In the genomic region with DNA sequence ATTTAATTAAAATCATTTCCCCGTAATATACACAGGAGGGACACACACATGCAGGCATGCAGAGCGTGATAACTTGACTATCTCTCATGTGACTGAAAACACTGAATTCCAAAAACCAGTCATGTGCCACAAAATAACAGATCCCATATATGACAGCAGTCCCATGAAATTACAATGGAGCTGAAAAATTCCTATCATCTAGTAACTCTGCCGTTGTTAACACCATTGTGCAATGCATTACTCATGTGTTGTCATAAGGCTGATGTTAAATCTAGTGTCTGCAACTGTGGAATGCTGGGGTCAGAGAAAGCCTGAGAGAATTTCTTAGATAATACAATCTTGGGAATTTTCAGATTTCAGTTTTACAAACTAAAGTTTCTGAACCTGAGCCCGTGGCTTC, we compare ENCODE assay signal across 1 cellular context.
TF ChIP-seq lines count a peak whose summit lies in the region.

No MANE protein-coding gene starts in this region.

TF ChIP-seq in HepG2, 621 proteins besides CTCF, POLR2A, EP300 and RAD21 (continued from another document and continues in another):
- TF ChIP-seq, protein P1, sequence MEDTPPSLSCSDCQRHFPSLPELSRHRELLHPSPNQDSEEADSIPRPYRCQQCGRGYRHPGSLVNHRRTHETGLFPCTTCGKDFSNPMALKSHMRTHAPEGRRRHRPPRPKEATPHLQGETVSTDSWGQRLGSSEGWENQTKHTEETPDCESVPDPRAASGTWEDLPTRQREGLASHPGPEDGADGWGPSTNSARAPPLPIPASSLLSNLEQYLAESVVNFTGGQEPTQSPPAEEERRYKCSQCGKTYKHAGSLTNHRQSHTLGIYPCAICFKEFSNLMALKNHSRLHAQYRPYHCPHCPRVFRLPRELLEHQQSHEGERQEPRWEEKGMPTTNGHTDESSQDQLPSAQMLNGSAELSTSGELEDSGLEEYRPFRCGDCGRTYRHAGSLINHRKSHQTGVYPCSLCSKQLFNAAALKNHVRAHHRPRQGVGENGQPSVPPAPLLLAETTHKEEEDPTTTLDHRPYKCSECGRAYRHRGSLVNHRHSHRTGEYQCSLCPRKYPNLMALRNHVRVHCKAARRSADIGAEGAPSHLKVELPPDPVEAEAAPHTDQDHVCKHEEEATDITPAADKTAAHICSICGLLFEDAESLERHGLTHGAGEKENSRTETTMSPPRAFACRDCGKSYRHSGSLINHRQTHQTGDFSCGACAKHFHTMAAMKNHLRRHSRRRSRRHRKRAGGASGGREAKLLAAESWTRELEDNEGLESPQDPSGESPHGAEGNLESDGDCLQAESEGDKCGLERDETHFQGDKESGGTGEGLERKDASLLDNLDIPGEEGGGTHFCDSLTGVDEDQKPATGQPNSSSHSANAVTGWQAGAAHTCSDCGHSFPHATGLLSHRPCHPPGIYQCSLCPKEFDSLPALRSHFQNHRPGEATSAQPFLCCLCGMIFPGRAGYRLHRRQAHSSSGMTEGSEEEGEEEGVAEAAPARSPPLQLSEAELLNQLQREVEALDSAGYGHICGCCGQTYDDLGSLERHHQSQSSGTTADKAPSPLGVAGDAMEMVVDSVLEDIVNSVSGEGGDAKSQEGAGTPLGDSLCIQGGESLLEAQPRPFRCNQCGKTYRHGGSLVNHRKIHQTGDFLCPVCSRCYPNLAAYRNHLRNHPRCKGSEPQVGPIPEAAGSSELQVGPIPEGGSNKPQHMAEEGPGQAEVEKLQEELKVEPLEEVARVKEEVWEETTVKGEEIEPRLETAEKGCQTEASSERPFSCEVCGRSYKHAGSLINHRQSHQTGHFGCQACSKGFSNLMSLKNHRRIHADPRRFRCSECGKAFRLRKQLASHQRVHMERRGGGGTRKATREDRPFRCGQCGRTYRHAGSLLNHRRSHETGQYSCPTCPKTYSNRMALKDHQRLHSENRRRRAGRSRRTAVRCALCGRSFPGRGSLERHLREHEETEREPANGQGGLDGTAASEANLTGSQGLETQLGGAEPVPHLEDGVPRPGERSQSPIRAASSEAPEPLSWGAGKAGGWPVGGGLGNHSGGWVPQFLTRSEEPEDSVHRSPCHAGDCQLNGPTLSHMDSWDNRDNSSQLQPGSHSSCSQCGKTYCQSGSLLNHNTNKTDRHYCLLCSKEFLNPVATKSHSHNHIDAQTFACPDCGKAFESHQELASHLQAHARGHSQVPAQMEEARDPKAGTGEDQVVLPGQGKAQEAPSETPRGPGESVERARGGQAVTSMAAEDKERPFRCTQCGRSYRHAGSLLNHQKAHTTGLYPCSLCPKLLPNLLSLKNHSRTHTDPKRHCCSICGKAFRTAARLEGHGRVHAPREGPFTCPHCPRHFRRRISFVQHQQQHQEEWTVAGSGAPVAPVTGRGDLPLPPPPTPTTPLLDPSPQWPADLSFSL (CRISPR knock-in tag; IDR thresholded peaks at IDR 0.05), result no peak
- TF ChIP-seq DR1 (CRISPR knock-in tag; IDR thresholded peaks at IDR 0.05) (no peak), KAT8 (CRISPR knock-in tag; IDR thresholded peaks at IDR 0.05) (0 out of 2 replicates have a peak, but pooled peaks have one; percentile 18), ADNP (CRISPR knock-in tag; IDR thresholded peaks at IDR 0.05) (no peak), BCL6 (CRISPR knock-in tag; IDR thresholded peaks at IDR 0.05) (peak; percentile 80), ZNF569 (CRISPR knock-in tag; IDR thresholded peaks at IDR 0.05; ENCODE audit: borderline replicate concordance) (no peak), ZNF230 (CRISPR knock-in tag; IDR thresholded peaks at IDR 0.05) (no peak), EHMT2 (IDR thresholded peaks at IDR 0.05; ENCODE audit: borderline replicate concordance, low read depth, low read length) (no peak), SIX4 (CRISPR knock-in tag; IDR thresholded peaks at IDR 0.05) (no peak), ZNF331 (CRISPR knock-in tag; IDR thresholded peaks at IDR 0.05) (0 out of 2 replicates have a peak, but pooled peaks have one; percentile 34), ZNF350 (CRISPR knock-in tag; IDR thresholded peaks at IDR 0.05; ENCODE audit: borderline replicate concordance, low read depth) (no peak), ZSCAN31 (CRISPR knock-in tag; IDR thresholded peaks at IDR 0.05; ENCODE audit: low read depth) (no peak), ZNF780A (CRISPR knock-in tag; IDR thresholded peaks at IDR 0.05) (no peak), SAP130 (CRISPR knock-in tag; IDR thresholded peaks at IDR 0.05; ENCODE audit: low read depth) (peak; percentile 50), GPN1 (CRISPR knock-in tag; IDR thresholded peaks at IDR 0.05; ENCODE audit: borderline replicate concordance) (no peak), SNRNP70 (IDR thresholded peaks at IDR 0.05; ENCODE audit: low read depth, low read length) (no peak), ZNF878 (CRISPR knock-in tag; IDR thresholded peaks at IDR 0.05) (no peak), FOSL2 (CRISPR knock-in tag; IDR thresholded peaks at IDR 0.05) (peak; percentile 86), ARNT (IDR thresholded peaks at IDR 0.05) (no peak), HOXA3 (CRISPR knock-in tag; IDR thresholded peaks at IDR 0.05) (no peak), FOXC1 (CRISPR knock-in tag; IDR thresholded peaks at IDR 0.05; ENCODE audit: borderline replicate concordance) (no peak), HDAC1 (CRISPR knock-in tag; IDR thresholded peaks at IDR 0.05) (no peak), PTBP1 (IDR thresholded peaks at IDR 0.05; ENCODE audit: low read depth, low read length, poor library complexity, severe bottlenecking) (no peak), EEA1 (CRISPR knock-in tag; IDR thresholded peaks at IDR 0.05; ENCODE audit: borderline replicate concordance) (no peak), MZF1 (CRISPR knock-in tag; IDR thresholded peaks at IDR 0.05; ENCODE audit: borderline replicate concordance) (no peak), ZNF644 (CRISPR knock-in tag; IDR thresholded peaks at IDR 0.05; ENCODE audit: low read depth) (no peak), ZNF263 (CRISPR knock-in tag; IDR thresholded peaks at IDR 0.05) (no peak)
- TF ChIP-seq, protein P2, sequence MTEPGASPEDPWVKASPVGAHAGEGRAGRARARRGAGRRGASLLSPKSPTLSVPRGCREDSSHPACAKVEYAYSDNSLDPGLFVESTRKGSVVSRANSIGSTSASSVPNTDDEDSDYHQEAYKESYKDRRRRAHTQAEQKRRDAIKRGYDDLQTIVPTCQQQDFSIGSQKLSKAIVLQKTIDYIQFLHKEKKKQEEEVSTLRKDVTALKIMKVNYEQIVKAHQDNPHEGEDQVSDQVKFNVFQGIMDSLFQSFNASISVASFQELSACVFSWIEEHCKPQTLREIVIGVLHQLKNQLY (CRISPR knock-in tag; IDR thresholded peaks at IDR 0.05), result no peak
- TF ChIP-seq, protein P3, sequence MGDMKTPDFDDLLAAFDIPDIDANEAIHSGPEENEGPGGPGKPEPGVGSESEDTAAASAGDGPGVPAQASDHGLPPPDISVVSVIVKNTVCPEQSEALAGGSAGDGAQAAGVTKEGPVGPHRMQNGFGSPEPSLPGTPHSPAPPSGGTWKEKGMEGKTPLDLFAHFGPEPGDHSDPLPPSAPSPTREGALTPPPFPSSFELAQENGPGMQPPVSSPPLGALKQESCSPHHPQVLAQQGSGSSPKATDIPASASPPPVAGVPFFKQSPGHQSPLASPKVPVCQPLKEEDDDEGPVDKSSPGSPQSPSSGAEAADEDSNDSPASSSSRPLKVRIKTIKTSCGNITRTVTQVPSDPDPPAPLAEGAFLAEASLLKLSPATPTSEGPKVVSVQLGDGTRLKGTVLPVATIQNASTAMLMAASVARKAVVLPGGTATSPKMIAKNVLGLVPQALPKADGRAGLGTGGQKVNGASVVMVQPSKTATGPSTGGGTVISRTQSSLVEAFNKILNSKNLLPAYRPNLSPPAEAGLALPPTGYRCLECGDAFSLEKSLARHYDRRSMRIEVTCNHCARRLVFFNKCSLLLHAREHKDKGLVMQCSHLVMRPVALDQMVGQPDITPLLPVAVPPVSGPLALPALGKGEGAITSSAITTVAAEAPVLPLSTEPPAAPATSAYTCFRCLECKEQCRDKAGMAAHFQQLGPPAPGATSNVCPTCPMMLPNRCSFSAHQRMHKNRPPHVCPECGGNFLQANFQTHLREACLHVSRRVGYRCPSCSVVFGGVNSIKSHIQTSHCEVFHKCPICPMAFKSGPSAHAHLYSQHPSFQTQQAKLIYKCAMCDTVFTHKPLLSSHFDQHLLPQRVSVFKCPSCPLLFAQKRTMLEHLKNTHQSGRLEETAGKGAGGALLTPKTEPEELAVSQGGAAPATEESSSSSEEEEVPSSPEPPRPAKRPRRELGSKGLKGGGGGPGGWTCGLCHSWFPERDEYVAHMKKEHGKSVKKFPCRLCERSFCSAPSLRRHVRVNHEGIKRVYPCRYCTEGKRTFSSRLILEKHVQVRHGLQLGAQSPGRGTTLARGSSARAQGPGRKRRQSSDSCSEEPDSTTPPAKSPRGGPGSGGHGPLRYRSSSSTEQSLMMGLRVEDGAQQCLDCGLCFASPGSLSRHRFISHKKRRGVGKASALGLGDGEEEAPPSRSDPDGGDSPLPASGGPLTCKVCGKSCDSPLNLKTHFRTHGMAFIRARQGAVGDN (CRISPR knock-in tag; IDR thresholded peaks at IDR 0.05), result no peak
- TF ChIP-seq, protein P4, sequence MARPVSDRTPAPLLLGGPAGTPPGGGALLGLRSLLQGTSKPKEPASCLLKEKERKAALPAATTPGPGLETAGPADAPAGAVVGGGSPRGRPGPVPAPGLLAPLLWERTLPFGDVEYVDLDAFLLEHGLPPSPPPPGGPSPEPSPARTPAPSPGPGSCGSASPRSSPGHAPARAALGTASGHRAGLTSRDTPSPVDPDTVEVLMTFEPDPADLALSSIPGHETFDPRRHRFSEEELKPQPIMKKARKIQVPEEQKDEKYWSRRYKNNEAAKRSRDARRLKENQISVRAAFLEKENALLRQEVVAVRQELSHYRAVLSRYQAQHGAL (CRISPR knock-in tag; IDR thresholded peaks at IDR 0.05; ENCODE audit: not compliant biosample characterization), result no peak
- TF ChIP-seq, protein P5, sequence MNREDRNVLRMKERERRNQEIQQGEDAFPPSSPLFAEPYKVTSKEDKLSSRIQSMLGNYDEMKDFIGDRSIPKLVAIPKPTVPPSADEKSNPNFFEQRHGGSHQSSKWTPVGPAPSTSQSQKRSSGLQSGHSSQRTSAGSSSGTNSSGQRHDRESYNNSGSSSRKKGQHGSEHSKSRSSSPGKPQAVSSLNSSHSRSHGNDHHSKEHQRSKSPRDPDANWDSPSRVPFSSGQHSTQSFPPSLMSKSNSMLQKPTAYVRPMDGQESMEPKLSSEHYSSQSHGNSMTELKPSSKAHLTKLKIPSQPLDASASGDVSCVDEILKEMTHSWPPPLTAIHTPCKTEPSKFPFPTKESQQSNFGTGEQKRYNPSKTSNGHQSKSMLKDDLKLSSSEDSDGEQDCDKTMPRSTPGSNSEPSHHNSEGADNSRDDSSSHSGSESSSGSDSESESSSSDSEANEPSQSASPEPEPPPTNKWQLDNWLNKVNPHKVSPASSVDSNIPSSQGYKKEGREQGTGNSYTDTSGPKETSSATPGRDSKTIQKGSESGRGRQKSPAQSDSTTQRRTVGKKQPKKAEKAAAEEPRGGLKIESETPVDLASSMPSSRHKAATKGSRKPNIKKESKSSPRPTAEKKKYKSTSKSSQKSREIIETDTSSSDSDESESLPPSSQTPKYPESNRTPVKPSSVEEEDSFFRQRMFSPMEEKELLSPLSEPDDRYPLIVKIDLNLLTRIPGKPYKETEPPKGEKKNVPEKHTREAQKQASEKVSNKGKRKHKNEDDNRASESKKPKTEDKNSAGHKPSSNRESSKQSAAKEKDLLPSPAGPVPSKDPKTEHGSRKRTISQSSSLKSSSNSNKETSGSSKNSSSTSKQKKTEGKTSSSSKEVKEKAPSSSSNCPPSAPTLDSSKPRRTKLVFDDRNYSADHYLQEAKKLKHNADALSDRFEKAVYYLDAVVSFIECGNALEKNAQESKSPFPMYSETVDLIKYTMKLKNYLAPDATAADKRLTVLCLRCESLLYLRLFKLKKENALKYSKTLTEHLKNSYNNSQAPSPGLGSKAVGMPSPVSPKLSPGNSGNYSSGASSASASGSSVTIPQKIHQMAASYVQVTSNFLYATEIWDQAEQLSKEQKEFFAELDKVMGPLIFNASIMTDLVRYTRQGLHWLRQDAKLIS (CRISPR knock-in tag; IDR thresholded peaks at IDR 0.05), result no peak
- TF ChIP-seq, protein P6, sequence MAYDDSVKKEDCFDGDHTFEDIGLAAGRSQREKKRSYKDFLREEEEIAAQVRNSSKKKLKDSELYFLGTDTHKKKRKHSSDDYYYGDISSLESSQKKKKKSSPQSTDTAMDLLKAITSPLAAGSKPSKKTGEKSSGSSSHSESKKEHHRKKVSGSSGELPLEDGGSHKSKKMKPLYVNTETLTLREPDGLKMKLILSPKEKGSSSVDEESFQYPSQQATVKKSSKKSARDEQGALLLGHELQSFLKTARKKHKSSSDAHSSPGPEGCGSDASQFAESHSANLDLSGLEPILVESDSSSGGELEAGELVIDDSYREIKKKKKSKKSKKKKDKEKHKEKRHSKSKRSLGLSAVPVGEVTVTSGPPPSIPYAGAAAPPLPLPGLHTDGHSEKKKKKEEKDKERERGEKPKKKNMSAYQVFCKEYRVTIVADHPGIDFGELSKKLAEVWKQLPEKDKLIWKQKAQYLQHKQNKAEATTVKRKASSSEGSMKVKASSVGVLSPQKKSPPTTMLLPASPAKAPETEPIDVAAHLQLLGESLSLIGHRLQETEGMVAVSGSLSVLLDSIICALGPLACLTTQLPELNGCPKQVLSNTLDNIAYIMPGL (CRISPR knock-in tag; IDR thresholded peaks at IDR 0.05; ENCODE audit: borderline replicate concordance in 1 of 2, low read depth in 1 of 2), result no peak
- TF ChIP-seq, protein P7, sequence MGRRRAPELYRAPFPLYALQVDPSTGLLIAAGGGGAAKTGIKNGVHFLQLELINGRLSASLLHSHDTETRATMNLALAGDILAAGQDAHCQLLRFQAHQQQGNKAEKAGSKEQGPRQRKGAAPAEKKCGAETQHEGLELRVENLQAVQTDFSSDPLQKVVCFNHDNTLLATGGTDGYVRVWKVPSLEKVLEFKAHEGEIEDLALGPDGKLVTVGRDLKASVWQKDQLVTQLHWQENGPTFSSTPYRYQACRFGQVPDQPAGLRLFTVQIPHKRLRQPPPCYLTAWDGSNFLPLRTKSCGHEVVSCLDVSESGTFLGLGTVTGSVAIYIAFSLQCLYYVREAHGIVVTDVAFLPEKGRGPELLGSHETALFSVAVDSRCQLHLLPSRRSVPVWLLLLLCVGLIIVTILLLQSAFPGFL (CRISPR knock-in tag; IDR thresholded peaks at IDR 0.05), result no peak
- TF ChIP-seq, protein P8, sequence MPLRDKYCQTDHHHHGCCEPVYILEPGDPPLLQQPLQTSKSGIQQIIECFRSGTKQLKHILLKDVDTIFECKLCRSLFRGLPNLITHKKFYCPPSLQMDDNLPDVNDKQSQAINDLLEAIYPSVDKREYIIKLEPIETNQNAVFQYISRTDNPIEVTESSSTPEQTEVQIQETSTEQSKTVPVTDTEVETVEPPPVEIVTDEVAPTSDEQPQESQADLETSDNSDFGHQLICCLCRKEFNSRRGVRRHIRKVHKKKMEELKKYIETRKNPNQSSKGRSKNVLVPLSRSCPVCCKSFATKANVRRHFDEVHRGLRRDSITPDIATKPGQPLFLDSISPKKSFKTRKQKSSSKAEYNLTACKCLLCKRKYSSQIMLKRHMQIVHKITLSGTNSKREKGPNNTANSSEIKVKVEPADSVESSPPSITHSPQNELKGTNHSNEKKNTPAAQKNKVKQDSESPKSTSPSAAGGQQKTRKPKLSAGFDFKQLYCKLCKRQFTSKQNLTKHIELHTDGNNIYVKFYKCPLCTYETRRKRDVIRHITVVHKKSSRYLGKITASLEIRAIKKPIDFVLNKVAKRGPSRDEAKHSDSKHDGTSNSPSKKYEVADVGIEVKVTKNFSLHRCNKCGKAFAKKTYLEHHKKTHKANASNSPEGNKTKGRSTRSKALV (CRISPR knock-in tag; IDR thresholded peaks at IDR 0.05), result no peak
- TF ChIP-seq, protein P9, sequence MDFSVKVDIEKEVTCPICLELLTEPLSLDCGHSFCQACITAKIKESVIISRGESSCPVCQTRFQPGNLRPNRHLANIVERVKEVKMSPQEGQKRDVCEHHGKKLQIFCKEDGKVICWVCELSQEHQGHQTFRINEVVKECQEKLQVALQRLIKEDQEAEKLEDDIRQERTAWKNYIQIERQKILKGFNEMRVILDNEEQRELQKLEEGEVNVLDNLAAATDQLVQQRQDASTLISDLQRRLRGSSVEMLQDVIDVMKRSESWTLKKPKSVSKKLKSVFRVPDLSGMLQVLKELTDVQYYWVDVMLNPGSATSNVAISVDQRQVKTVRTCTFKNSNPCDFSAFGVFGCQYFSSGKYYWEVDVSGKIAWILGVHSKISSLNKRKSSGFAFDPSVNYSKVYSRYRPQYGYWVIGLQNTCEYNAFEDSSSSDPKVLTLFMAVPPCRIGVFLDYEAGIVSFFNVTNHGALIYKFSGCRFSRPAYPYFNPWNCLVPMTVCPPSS (IDR thresholded peaks at IDR 0.05), result no peak
